Comparison of ENCODE assay signal across 8 cellular contexts in the genomic region with DNA sequence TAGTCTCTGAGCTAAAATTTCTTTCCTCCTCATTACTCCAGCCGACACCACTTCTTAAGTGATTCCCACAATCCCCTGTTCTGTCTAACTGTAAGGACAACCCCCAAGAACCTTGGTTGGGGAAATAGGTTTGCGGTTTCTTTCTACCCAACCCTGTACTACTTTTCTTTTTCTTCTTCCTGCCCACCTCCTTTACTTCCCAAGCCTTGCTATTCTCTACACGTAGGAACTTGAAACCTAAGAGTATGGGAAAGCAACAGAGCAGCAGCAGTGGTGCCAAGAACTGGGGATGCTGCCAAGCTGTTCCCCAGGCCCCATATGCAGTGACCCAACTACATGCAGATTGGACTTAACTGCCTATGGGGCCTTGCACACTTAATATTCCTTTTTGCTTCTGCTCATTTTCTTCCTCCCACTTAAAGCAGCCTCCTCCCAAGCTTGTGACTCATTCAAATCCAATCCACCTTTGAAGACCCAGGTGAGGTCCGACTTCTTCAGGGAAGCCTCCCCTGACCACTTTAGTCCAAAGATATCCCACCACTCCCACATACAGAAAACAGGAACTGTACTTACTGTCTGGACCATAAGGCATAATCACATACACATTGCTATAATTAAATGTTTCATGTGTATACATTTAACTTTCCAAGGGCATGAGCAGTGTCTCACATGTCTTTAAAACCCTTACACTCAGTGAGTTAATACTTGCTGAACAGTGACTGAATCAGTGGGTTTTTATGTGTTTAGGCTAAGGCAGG. TPM values are rescaled to one million over a fixed set of nuclear protein-coding genes. Genes with fewer than 3 reads are reported as not detected.
DNase-seq lines count a peak whose midpoint lies in the region; ATAC-seq, FAIRE-seq and TF ChIP-seq lines count a peak whose summit lies in the region.

No MANE protein-coding gene starts in this region.

- H2AFZ ChIP-seq in mammary epithelial cell (ENCODE audit: low read depth, low read length), result no peak overlapping the region

- in situ Hi-C loops in mammary epithelial cell (cut with MboI; ENCODE audit: low sequenced_read_pairs in 2 of 2), result loop anchor here in 1 of 2 donors (25.0 kb wide), 1 partner anchor 144 kb away; the partner anchor contains the start of gene PHF8

- 47% methylated on average over 4 of the region's 4 CpGs for WGBS in mammary epithelial cell (ENCODE audit: low coverage, missing lambda C conversion rate)

- TF ChIP-seq CTCF in mammary epithelial cell (conservative IDR thresholded peaks at IDR 0.05 in 1 of 2, IDR thresholded peaks at IDR 0.05 in 1 of 2; ENCODE audit: extremely low read depth in 1 of 2, insufficient read depth in 1 of 2, low read depth in 1 of 2, low read length in 2 of 2), result no peak

- dilution Hi-C loops in mammary epithelial cell (cut with HindIII; ENCODE audit: low sequenced_read_pairs), result no loop called here

- H3K9me3 Mint-ChIP-seq in CD8-positive, alpha-beta memory T cell, result peaks cover 0 to 3% (median 0%) of the 10 kb centered on the region in 5 donors
- H3K9me3 Mint-ChIP-seq in natural killer cell treated with Interleukin-12 subunit alpha and Interleukin-12 subunit beta and Interleukin-15 and Interleukin-18, amount 100 ng/mL, for 72 hours, result no peaks in the 10 kb centered on the region

- peaks cover 0 to 8% of the 10 kb centered on the region in 2 donors for H3K27me3 Mint-ChIP-seq in CD8-positive, alpha-beta memory T cell
- peaks cover 0 to 8% of the 10 kb centered on the region in 2 donors for H3K27me3 Mint-ChIP-seq in natural killer cell treated with Interleukin-12 subunit alpha and Interleukin-12 subunit beta and Interleukin-15 and Interleukin-18, amount 100 ng/mL, for 72 hours

- H3K79me2 ChIP-seq in mammary epithelial cell (ENCODE audit: insufficient read depth, low read length), result peaks cover 59% of the 10 kb centered on the region

- POLR2A ChIA-PET in CD8-positive, alpha-beta memory T cell (lab: Charles Lee), result interaction anchor here (2.6 kb wide), 1 partner anchor 138 kb away, joined by 15 read pairs; the partner anchor contains the start of gene PHF8

- no peak for ATAC-seq in natural killer cell treated with Interleukin-12 subunit alpha and Interleukin-12 subunit beta and Interleukin-15 and Interleukin-18, amount 100 ng/mL, for 72 hours

- peaks cover 51 to 63% (median 57%) of the 10 kb centered on the region in 3 donors for H3K4me1 Mint-ChIP-seq in CD8-positive, alpha-beta memory T cell
- H3K4me1 Mint-ChIP-seq in natural killer cell treated with Interleukin-12 subunit alpha and Interleukin-12 subunit beta and Interleukin-15 and Interleukin-18, amount 100 ng/mL, for 72 hours (ENCODE audit: low read depth in 2 of 2), result peaks cover 40 to 57% of the 10 kb centered on the region in 2 donors

- no peak overlapping the region for H3K27ac ChIP-seq in CD8-positive, alpha-beta memory T cell (ENCODE audit: low read depth, low read length)
- H3K27ac ChIP-seq in KOPT-K1 (ENCODE audit: low read depth, low read length, poor library complexity, severe bottlenecking), result peak overlapping the region; percentile 93
- H3K27ac ChIP-seq in mammary epithelial cell (ENCODE audit: insufficient read depth, low read depth, low read length), result peak overlapping the region; percentile 26

- no peaks in the 10 kb centered on the region for H3K27me3 ChIP-seq in CD8-positive, alpha-beta memory T cell (ENCODE audit: insufficient read depth, low read length, poor library complexity, severe bottlenecking)
- no peaks in the 10 kb centered on the region for H3K27me3 ChIP-seq in mammary epithelial cell (ENCODE audit: insufficient read depth, low read length)

- H4K20me1 ChIP-seq in mammary epithelial cell (ENCODE audit: insufficient read depth, low read length), result no peaks in the 10 kb centered on the region

- peaks cover 0 to 31% (median 2%) of the 10 kb centered on the region in 3 donors for H3K36me3 Mint-ChIP-seq in CD8-positive, alpha-beta memory T cell
- H3K36me3 Mint-ChIP-seq in natural killer cell treated with Interleukin-12 subunit alpha and Interleukin-12 subunit beta and Interleukin-15 and Interleukin-18, amount 100 ng/mL, for 72 hours, result peaks cover 20% of the 10 kb centered on the region

- H3K27ac Mint-ChIP-seq in CD8-positive, alpha-beta memory T cell, result peak overlapping the region; percentile 24 to 94 (median 74)
- H3K27ac Mint-ChIP-seq in natural killer cell treated with Interleukin-12 subunit alpha and Interleukin-12 subunit beta and Interleukin-15 and Interleukin-18, amount 100 ng/mL, for 72 hours, result peak overlapping the region; percentile 50 to 92

- H3K9me3 ChIP-seq in CD8-positive, alpha-beta memory T cell (ENCODE audit: low read length), result no peaks in the 10 kb centered on the region
- H3K9me3 ChIP-seq in KOPT-K1 (ENCODE audit: insufficient read depth, low read length, poor library complexity, severe bottlenecking) (no peaks in the 10 kb centered on the region), mammary epithelial cell (replicated peaks; ENCODE audit: insufficient read depth, low read length) (no peaks in the 10 kb centered on the region)

- no TSS peak for BruUV-seq in mammary epithelial cell (replicated peaks; lab: Mats Ljungman, UMichigan)

- no peaks in the 10 kb centered on the region for H3K36me3 ChIP-seq in CD8-positive, alpha-beta memory T cell (ENCODE audit: insufficient read depth, low read length)
- H3K36me3 ChIP-seq in KOPT-K1 (ENCODE audit: insufficient read depth, low read length) (peaks cover 51% of the 10 kb centered on the region), mammary epithelial cell (ENCODE audit: insufficient read depth, low read length) (no peaks in the 10 kb centered on the region)

- H3K4me2 ChIP-seq in mammary epithelial cell (ENCODE audit: insufficient read depth, low read depth, low read length), result peak overlapping the region; percentile 70

- H3K4me3 ChIP-seq in CD8-positive, alpha-beta memory T cell (ENCODE audit: low read length), result peak overlapping the region; percentile 49
- peak overlapping the region; percentile 5 to 74 (median 35) for H3K4me3 ChIP-seq in mammary epithelial cell (replicated peaks in 1 of 3; ENCODE audit: insufficient read depth in 1 of 3, low read depth in 2 of 3, low read length in 3 of 3)

- H3K9ac ChIP-seq in mammary epithelial cell (ENCODE audit: insufficient read depth, low read length), result peak overlapping the region; percentile 34

- peaks cover 41% of the 10 kb centered on the region for H3K4me1 ChIP-seq in CD8-positive, alpha-beta memory T cell (ENCODE audit: insufficient read depth, low read length)
- peaks cover 15% of the 10 kb centered on the region for H3K4me1 ChIP-seq in mammary epithelial cell (ENCODE audit: insufficient read depth, low read length)

- peak overlapping the region; percentile 66 to 94 (median 85) for H3K4me3 Mint-ChIP-seq in CD8-positive, alpha-beta memory T cell
- H3K4me3 Mint-ChIP-seq in natural killer cell treated with Interleukin-12 subunit alpha and Interleukin-12 subunit beta and Interleukin-15 and Interleukin-18, amount 100 ng/mL, for 72 hours, result peak overlapping the region; percentile 97

- FAIRE-seq in H54 (lab: Jason Lieb, UNC), result no peak

- CTCF ChIA-PET in CD8-positive, alpha-beta memory T cell (lab: Charles Lee), result no interaction called here
- CTCF ChIA-PET in mammary epithelial cell (lab: Charles Lee; ENCODE audit: low non-redundant PET), result interaction anchor here (0.5 to 0.6 kb wide), 2 partner anchors 53 to 942 kb away, joined by 3 to 9 read pairs; no protein-coding TSS in a partner anchor

- DNase-seq in CD8-positive, alpha-beta memory T cell, result no peak
- DNase-seq in mammary epithelial cell (no peak), pons (ENCODE audit: low spot score) (no peak), 8988T (no peak), NCI-H2196 treated with DMSO at 0.1 percent for 48 hours (lab: John Stamatoyannopoulos, UW; ENCODE audit: unreplicated experiment) (no peak), H54 (ENCODE audit: insufficient read length, low spot score) (no peak)
- DNase-seq in natural killer cell treated with Interleukin-12 subunit alpha and Interleukin-12 subunit beta and Interleukin-15 and Interleukin-18, amount 100 ng/mL, for 72 hours (ENCODE audit: low spot score), result no peak

- TF ChIP-seq POLR2A in H54 (IDR thresholded peaks at IDR 0.05; ENCODE audit: low read depth, low read length), result no peak

- intact Hi-C loops in mammary epithelial cell (cut with micrococcal nuclease), result no loop called here

RNA-seq across cellular contexts. Expression of gene FAM120C, which starts 1.7 kb away (rescaled TPM):
- total RNA-seq in CD8-positive, alpha-beta memory T cell, result 1 to 10 TPM; 8.2 to 9.0 TPM
- 4.8 TPM for polyA plus RNA-seq in CD8-positive, alpha-beta memory T cell
- total RNA-seq in mammary epithelial cell, result 1 to 10 TPM; 3.5 to 7.1 TPM
- polyA plus RNA-seq in mammary epithelial cell, result 2.1 TPM
- polyA minus RNA-seq in mammary epithelial cell, result 3.6 TPM
- 10 to 100 TPM in 1 of 2 donors, 1 to 10 TPM in 1; 7.6 to 15.0 TPM for total RNA-seq in natural killer cell treated with Interleukin-12 subunit alpha and Interleukin-12 subunit beta and Interleukin-15 and Interleukin-18, amount 100 ng/mL, for 72 hours
